Comparison of ENCODE assay signal across 8 cellular contexts in genomic region chrX:71534773-71535544, GRCh38. TPM values are rescaled to one million over a fixed set of nuclear protein-coding genes. Genes with fewer than 3 reads are reported as not detected.
A peak's percentile ranks its signal among the peaks of the same experiment; 100 is the strongest.
DNase-seq lines count a peak whose midpoint lies in the region; ATAC-seq and TF ChIP-seq lines count a peak whose summit lies in the region.

No MANE protein-coding gene starts in this region.

- H3K4me1 Mint-ChIP-seq in activated T-cell treated with anti-CD3 and anti-CD28 coated beads, Interleukin-2, amount 50 U/mL, for 4 hours (ENCODE audit: low read depth) = peaks cover 16% of the 10 kb centered on the region

- H3K36me3 ChIP-seq in adrenal gland (replicated peaks in 1 of 2) (no peaks in the 10 kb centered on the region), tibial artery (no peaks in the 10 kb centered on the region)

- no peak for ATAC-seq in activated T-cell treated with anti-CD3 and anti-CD28 coated beads, Interleukin-2, amount 50 U/mL, for 4 hours
- ATAC-seq in GM19035 (IDR thresholded peaks at IDR 0.05; ENCODE audit: unreplicated experiment) = no peak

- no peak for TF ChIP-seq POLR2A in adrenal gland (IDR thresholded peaks at IDR 0.05)
- TF ChIP-seq POLR2A in lower leg skin (IDR thresholded peaks at IDR 0.05) = no peak

- H3K4me3 ChIP-seq in adrenal gland (peak overlapping the region in 3 of 4 donors; percentile 11 to 59 (median 35)), lower leg skin (ENCODE audit: low read depth, poor library complexity, severe bottlenecking) (peak overlapping the region; percentile 59), tibial artery (peak overlapping the region; percentile 79 to 90)

- H3K27me3 ChIP-seq in adrenal gland (no peaks in the 10 kb centered on the region), tibial artery (no peaks in the 10 kb centered on the region)

- intact Hi-C loops in adrenal gland (cut with DNase I) (no loop called here), lower leg skin (cut with DNase I; ENCODE audit: low total_unique reads) (no loop called here), tibial artery (cut with DNase I; ENCODE audit: low total_unique reads) (no loop called here)

- no peaks in the 10 kb centered on the region for H3K9me3 ChIP-seq in adrenal gland (replicated peaks in 1 of 3)
- no peaks in the 10 kb centered on the region for H3K9me3 ChIP-seq in tibial artery

- 0 to 28% (median 13%) methylated on average over 9 of the region's 9 CpGs for WGBS in adrenal gland, 4 donors
- WGBS in lower leg skin, 2 donors = 1 to 27% methylated on average over 9 of the region's 9 CpGs

- DNase-seq in activated T-cell treated with anti-CD3 and anti-CD28 coated beads, Interleukin-2, amount 50 U/mL, for 4 hours = no peak
- DNase-seq in activated T-cell treated with anti-CD3 and anti-CD28 coated beads, Interleukin-2, amount 50 U/mL, for 48 hours = no peak
- DNase-seq in adrenal gland (no peak), lower leg skin (ENCODE audit: low spot score in 2 of 2) (no peak), tibial artery (no peak), NCI-H2081 treated with DMSO at 0.1 percent for 48 hours (lab: John Stamatoyannopoulos, UW) (no peak), NCI-H2029 treated with DMSO at 0.1 percent for 48 hours (lab: John Stamatoyannopoulos, UW) (no peak)

- no peaks in the 10 kb centered on the region for H3K9me3 Mint-ChIP-seq in activated T-cell treated with anti-CD3 and anti-CD28 coated beads, Interleukin-2, amount 50 U/mL, for 4 hours

- H3K36me3 Mint-ChIP-seq in activated T-cell treated with anti-CD3 and anti-CD28 coated beads, Interleukin-2, amount 50 U/mL, for 4 hours (ENCODE audit: insufficient read depth) = peaks cover 21% of the 10 kb centered on the region

- H3K4me1 ChIP-seq in adrenal gland (replicated peaks in 1 of 2) (peaks cover 7 to 34% of the 10 kb centered on the region in 2 donors), tibial artery (peaks cover 0 to 32% (median 2%) of the 10 kb centered on the region in 4 donors)

- H3K4me3 Mint-ChIP-seq in activated T-cell treated with anti-CD3 and anti-CD28 coated beads, Interleukin-2, amount 50 U/mL, for 4 hours = peak overlapping the region; percentile 92

- no peaks in the 10 kb centered on the region for H3K27me3 Mint-ChIP-seq in activated T-cell treated with anti-CD3 and anti-CD28 coated beads, Interleukin-2, amount 50 U/mL, for 4 hours (ENCODE audit: low read depth)

- TF ChIP-seq CTCF in adrenal gland (IDR thresholded peaks at IDR 0.05) = no peak
- no peak for TF ChIP-seq CTCF in lower leg skin (IDR thresholded peaks at IDR 0.05)
- no peak for TF ChIP-seq CTCF in tibial artery (IDR thresholded peaks at IDR 0.05)

- H3K27ac ChIP-seq in adrenal gland = peak overlapping the region in 4 of 5 donors; percentile 72 to 90 (median 88)
- H3K27ac ChIP-seq in tibial artery = peak overlapping the region; percentile 92

RNA-seq across cellular contexts. Expression of gene OGT, which starts 2.1 kb away (rescaled TPM):
- 100 to 1,000 TPM; 150 to 198 (median 166) TPM for total RNA-seq in activated T-cell treated with anti-CD3 and anti-CD28 coated beads, Interleukin-2, amount 50 U/mL, for 4 hours
- total RNA-seq in adrenal gland (100 to 1,000 TPM in 5 of 8 donors, 10 to 100 TPM in 3; 38.0 to 164 (median 103) TPM), lower leg skin (100 to 1,000 TPM in 1 of 4 donors, 10 to 100 TPM in 3; 72.2 to 139 (median 90.6) TPM)
- 100 to 1,000 TPM in 1 of 3 donors, 10 to 100 TPM in 2; 38.6 to 127 (median 77.0) TPM for polyA plus RNA-seq in adrenal gland

RNA-seq across cellular contexts. Expression of gene GCNA, which starts 43.3 kb away (rescaled TPM):
- 1 to 10 TPM; 1.7 to 2.2 (median 2.1) TPM for total RNA-seq in activated T-cell treated with anti-CD3 and anti-CD28 coated beads, Interleukin-2, amount 50 U/mL, for 4 hours
- total RNA-seq in adrenal gland (1 to 10 TPM in 6 of 8 donors, under 1 TPM in 2; 0.18 to 5.9 (median 1.8) TPM), lower leg skin (1 to 10 TPM in 2 of 4 donors, under 1 TPM in 2; 0.67 to 3.8 (median 0.98) TPM)
- polyA plus RNA-seq in adrenal gland = 10 to 100 TPM in 1 of 3 donors, 1 to 10 TPM in 2; 1.9 to 23.3 (median 2.6) TPM
